24 cellular contexts compared by ENCODE assay signal in genomic region chr6:15556711-15557110, GRCh38.
"Had no signal": no experiment of that assay in that cellular context is flagged by ENCODE, and none has a peak within 500 bp of the region (broad histone marks: within the 10 kb centered on the region; RNA-seq: fewer than 3 reads in every experiment).

No MANE protein-coding gene starts in this region.

- H3K9me3 Mint-ChIP-seq: activated T-helper 2 cell treated with anti-CD3 and anti-CD28 coated beads, Interferon-gamma antibody, Interleukin-2, Interleukin-4, amounts not matched to agents 10 μg/mL and 5 μg/mL and 100 μg/mL, durations not matched to agents 14 hours and 24 hours and 36 hours; immature natural killer cell; naive thymus-derived CD4-positive, alpha-beta T cell; neural progenitor cell had no signal

- H3K4me3 ChIP-seq: adrenal gland, ascending aorta, hepatocyte, lower lobe of right lung, neural progenitor cell, sigmoid colon, smooth muscle cell, thyroid gland had no signal

- H3K4me1 ChIP-seq: ascending aorta, foreskin keratinocyte had no signal

- H2AFZ ChIP-seq: hepatocyte, neural progenitor cell had no signal

- H3K4me2 ChIP-seq: hepatocyte, neural progenitor cell, smooth muscle cell had no signal

- DNase-seq: activated naive CD4-positive, alpha-beta T cell; activated T-cell treated with anti-CD3 and anti-CD28 coated beads, Interleukin-2, amount 50 U/mL, for 1 hour; adrenal gland; brain microvascular endothelial cell; caudate nucleus; effector memory CD4-positive, alpha-beta T cell; foreskin keratinocyte; immature natural killer cell; lower lobe of right lung; naive thymus-derived CD4-positive, alpha-beta T cell; retina; sigmoid colon; stimulated activated CD4-positive, alpha-beta T cell treated with anti-CD3 and anti-CD28 coated beads, Interleukin-15, amount 100 ng/mL, for 24 hours; stimulated activated naive CD4-positive, alpha-beta T cell treated with Interleukin-2 at 50 U/mL for 16 hours; substantia nigra; T-helper 9 cell; thyroid gland had no signal

- H3K27me3 Mint-ChIP-seq: activated naive CD8-positive, alpha-beta T cell; naive thymus-derived CD4-positive, alpha-beta T cell; progenitor cell of endocrine pancreas had no signal

- H3K27ac Mint-ChIP-seq: activated naive CD8-positive, alpha-beta T cell; activated T-helper 2 cell treated with anti-CD3 and anti-CD28 coated beads, Interferon-gamma antibody, Interleukin-2, Interleukin-4, amounts not matched to agents 10 μg/mL and 5 μg/mL and 100 μg/mL, durations not matched to agents 14 hours and 24 hours and 36 hours; neural progenitor cell; progenitor cell of endocrine pancreas had no signal

- H3K9ac ChIP-seq: neural progenitor cell had no signal

- H3K4me3 Mint-ChIP-seq: activated naive CD8-positive, alpha-beta T cell; immature natural killer cell; naive thymus-derived CD4-positive, alpha-beta T cell; neural progenitor cell had no signal

- H3K27me3 ChIP-seq: adrenal gland, ascending aorta, brain microvascular endothelial cell, foreskin keratinocyte, hepatocyte, neural progenitor cell, sigmoid colon, thyroid gland had no signal

- H3K36me3 Mint-ChIP-seq: neural progenitor cell had no signal

- H3K9me3 ChIP-seq: adrenal gland, ascending aorta, lower lobe of right lung, sigmoid colon, thyroid gland had no signal

- H3K27ac ChIP-seq: adrenal gland, ascending aorta, brain microvascular endothelial cell, foreskin keratinocyte, hepatocyte, lower lobe of right lung, neural progenitor cell, sigmoid colon, thyroid gland had no signal

- H3K36me3 ChIP-seq: adrenal gland, ascending aorta, brain microvascular endothelial cell, lower lobe of right lung, neural progenitor cell, sigmoid colon, thyroid gland had no signal
